ENCODE assay signal across 11 cellular contexts in the genomic region with DNA sequence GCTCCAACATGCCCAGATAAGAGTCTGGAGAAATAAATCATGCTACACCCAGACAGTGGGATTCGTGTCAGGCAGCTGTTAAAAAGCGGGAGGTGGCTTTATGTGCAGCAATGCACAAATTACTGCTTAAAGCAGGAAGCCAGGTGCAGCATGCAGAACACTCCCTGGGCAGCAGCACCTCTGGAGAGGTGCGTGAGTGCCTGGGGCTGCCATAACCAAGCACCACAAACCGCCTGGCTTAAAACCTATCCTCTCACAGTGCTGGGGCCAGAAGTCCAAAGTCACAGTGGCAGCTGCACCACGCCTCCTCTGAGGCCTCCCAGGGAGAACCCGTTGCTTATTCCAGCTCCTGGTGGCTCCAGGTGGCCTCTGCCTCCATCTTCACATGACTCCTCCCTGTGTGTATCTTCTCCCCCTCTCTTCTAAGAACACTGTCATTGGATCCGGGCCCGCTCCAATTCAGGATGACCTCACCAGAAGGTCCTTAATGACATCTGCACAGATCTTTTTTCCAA.
A peak's percentile ranks its signal among the peaks of the same experiment; 100 is the strongest.
DNase-seq lines count a peak whose midpoint lies in the region; ATAC-seq and TF ChIP-seq lines count a peak whose summit lies in the region.
"Had no signal": no experiment of that assay in that cellular context is flagged by ENCODE, and none has a peak within 500 bp of the region (broad histone marks: within the 10 kb centered on the region; RNA-seq: fewer than 3 reads in every experiment).

No MANE protein-coding gene starts in this region.

- H3K27ac ChIP-seq in RWPE2 (ENCODE audit: poor library complexity, severe bottlenecking) = peak overlapping the region; percentile 18
- H3K27ac ChIP-seq: dorsolateral prefrontal cortex, SJSA1 had no signal

- TF ChIP-seq CTCF in RWPE2 (IDR thresholded peaks at IDR 0.05; ENCODE audit: poor library complexity, severe bottlenecking) = no peak

- H3K9me3 ChIP-seq in RWPE2 (ENCODE audit: severe bottlenecking) = no peaks in the 10 kb centered on the region
- H3K9me3 ChIP-seq: SJSA1 had no signal

- H3K4me1 ChIP-seq in RWPE2 (ENCODE audit: insufficient read depth, poor library complexity, severe bottlenecking) = peaks cover 17% of the 10 kb centered on the region

- H3K4me3 ChIP-seq in RWPE2 (ENCODE audit: severe bottlenecking) = no peak overlapping the region
- H3K4me3 ChIP-seq: dorsolateral prefrontal cortex, SJSA1 had no signal

- DNase-seq in HT-29 (ENCODE audit: low spot score) = peak; percentile 23
- DNase-seq in NCI-H187 treated with DMSO at 0.1 percent for 48 hours (lab: John Stamatoyannopoulos, UW) = peak; percentile 96
- no peak for DNase-seq in RWPE2 (ENCODE audit: low spot score)
- DNase-seq in mucosa of gallbladder (ENCODE audit: low spot score) = peak; percentile 81
- DNase-seq in erythroblast (lab: John Stamatoyannopoulos, UW) = no peak
- DNase-seq: activated CD4-positive, alpha-beta T cell treated with anti-CD3 and anti-CD28 coated beads, Interleukin-2, amount 10 ng/mL, durations not matched to agents 7 days and 5 days; dorsolateral prefrontal cortex; EL had no signal

- no peaks in the 10 kb centered on the region for H3K36me3 ChIP-seq in RWPE2 (ENCODE audit: low read depth)
- H3K36me3 ChIP-seq: SJSA1 had no signal

- TF ChIP-seq POLR2A in erythroblast (IDR thresholded peaks at IDR 0.05; ENCODE audit: low read length) = no peak

- ATAC-seq in RWPE2 (ENCODE audit: low read depth) (no peak), HG03442 (IDR thresholded peaks at IDR 0.05; ENCODE audit: unreplicated experiment) (no peak), GM19324 (IDR thresholded peaks at IDR 0.05; ENCODE audit: low FRiP score, unreplicated experiment) (no peak)

- no peaks in the 10 kb centered on the region for H3K27me3 ChIP-seq in RWPE2 (ENCODE audit: insufficient read depth, poor library complexity, severe bottlenecking)
- H3K27me3 ChIP-seq: SJSA1 had no signal

Comparison
In these comparisons a context has a peak if more than half of its experiments do, and no peak if none do; other contexts are left out.
1. DNase-seq: peak in HT-29 (single experiment), NCI-H187 treated with DMSO at 0.1 percent for 48 hours (single experiment) and mucosa of gallbladder (single experiment); none in RWPE2 (single experiment) and erythroblast (0 of 2).